15 cellular contexts compared by ENCODE assay signal in genomic region chr20:62475027-62475818, GRCh38. TPM values are rescaled to one million over a fixed set of nuclear protein-coding genes. Genes with fewer than 3 reads are reported as not detected.
DNase-seq lines count a peak whose midpoint lies in the region; ATAC-seq, FAIRE-seq and TF ChIP-seq lines count a peak whose summit lies in the region.
"Had no signal": no experiment of that assay in that cellular context is flagged by ENCODE, and none has a peak within 500 bp of the region (broad histone marks: within the 10 kb centered on the region; RNA-seq: fewer than 3 reads in every experiment).

No MANE protein-coding gene starts in this region.

- 1 to 3% (median 3%) methylated on average over 69 to 97 of the region's 97 CpGs for WGBS in small intestine, 3 donors

- no peaks in the 10 kb centered on the region for H3K9me3 ChIP-seq in HAP-1
- no peaks in the 10 kb centered on the region for H3K9me3 ChIP-seq in duodenal mucosa (ENCODE audit: control insufficient read depth in 1 of 2, low read length in 2 of 2)
- H3K9me3 ChIP-seq in left lung = no peaks in the 10 kb centered on the region
- no peaks in the 10 kb centered on the region for H3K9me3 ChIP-seq in small intestine (ENCODE audit: control insufficient read depth, low read depth)
- H3K9me3 ChIP-seq: SJSA1 had no signal

- no peak for FAIRE-seq in small intestine (lab: Jason Lieb, UNC)

- peaks cover 70% of the 10 kb centered on the region for H3K27me3 ChIP-seq in HAP-1 (ENCODE audit: low read depth)
- peaks cover 0 to 6% of the 10 kb centered on the region in 2 donors for H3K27me3 ChIP-seq in duodenal mucosa (ENCODE audit: control insufficient read depth in 1 of 2, insufficient read depth in 2 of 2, low read length in 2 of 2)
- H3K27me3 ChIP-seq in left lung = peaks cover 54 to 97% of the 10 kb centered on the region in 2 donors
- H3K27me3 ChIP-seq in small intestine (ENCODE audit: control insufficient read depth in 2 of 2, insufficient read depth in 2 of 2, low read length in 2 of 2) = peaks cover 0 to 29% of the 10 kb centered on the region in 2 donors

- CTCF ChIA-PET in RWPE1 (lab: Yijun Ruan, JAX) = interaction anchor here (0.7 to 1.5 kb wide), 2 partner anchors 21 to 141 kb away, joined by 3 to 4 read pairs; no protein-coding TSS in a partner anchor

- in situ Hi-C loops in HAP-1 (cut with MboI; ENCODE audit: low sequenced_read_pairs) = no loop called here

- intact Hi-C loops in left lung (cut with DNase I) = no loop called here

- H3K36me3 ChIP-seq in HAP-1 (replicated peaks) (no peaks in the 10 kb centered on the region), duodenal mucosa (ENCODE audit: control insufficient read depth in 1 of 2, insufficient read depth in 2 of 2, low read length in 2 of 2) (no peaks in the 10 kb centered on the region), left lung (no peaks in the 10 kb centered on the region), small intestine (ENCODE audit: control insufficient read depth in 2 of 2, insufficient read depth in 2 of 2, low read length in 2 of 2) (no peaks in the 10 kb centered on the region)
- H3K36me3 ChIP-seq: SJSA1 had no signal

- H3K9ac ChIP-seq in duodenal mucosa (ENCODE audit: low read depth in 1 of 2, low read length in 2 of 2) = peak overlapping the region; percentile 65 to 88

- H3K4me3 ChIP-seq in HAP-1 (peak overlapping the region; percentile 14), duodenal mucosa (ENCODE audit: low read depth in 1 of 2, low read length in 2 of 2) (peak overlapping the region; percentile 70 to 71), left lung (peak overlapping the region; percentile 19 to 25), small intestine (ENCODE audit: low read depth in 1 of 2, low read length in 2 of 2) (peak overlapping the region in 1 of 2 donors; percentile 91)
- H3K4me3 ChIP-seq: SJSA1 had no signal

- POLR2A ChIA-PET in RWPE1 (lab: Yijun Ruan, JAX; ENCODE audit: low non-redundant PET) = no interaction called here

- TF ChIP-seq CTCF in left lung (IDR thresholded peaks at IDR 0.05) (no peak), RWPE1 (conservative IDR thresholded peaks at IDR 0.05; ENCODE audit: low read depth) (no peak)

- no peak for DNase-seq in HAP-1 (ENCODE audit: low spot score in 2 of 2)
- DNase-seq in left lung = no peak
- DNase-seq in small intestine = peak; percentile 39
- DNase-seq in RWPE1 (ENCODE audit: low spot score) = no peak
- no peak for DNase-seq in DMS153 treated with DMSO at 0.1 percent for 48 hours (lab: John Stamatoyannopoulos, UW; ENCODE audit: unreplicated experiment)
- DNase-seq: activated B cell treated with CpG ODN at 0.5 μM for 24 hours; naive thymus-derived CD4-positive, alpha-beta T cell; NCI-H524; stimulated activated CD8-positive, alpha-beta memory T cell treated with anti-CD3 and anti-CD28 coated beads, Interleukin-4, amount 100 ng/mL, for 48 hours had no signal

- H3K27ac ChIP-seq in duodenal mucosa (ENCODE audit: low read depth, low read length) (peak overlapping the region; percentile 83), left lung (no peak overlapping the region), small intestine (ENCODE audit: low read depth in 1 of 2, low read length in 1 of 2) (peak overlapping the region; percentile 96 to 99), RWPE1 (no peak overlapping the region)
- H3K27ac ChIP-seq: C4-2B, HL-60, SJSA1 had no signal

- no peaks in the 10 kb centered on the region for H3K4me1 ChIP-seq in HAP-1
- peaks cover 4 to 8% of the 10 kb centered on the region in 2 donors for H3K4me1 ChIP-seq in duodenal mucosa (ENCODE audit: control insufficient read depth in 1 of 2, insufficient read depth in 2 of 2, low read length in 2 of 2)
- H3K4me1 ChIP-seq in left lung = peaks cover 0 to 23% of the 10 kb centered on the region in 2 donors
- H3K4me1 ChIP-seq in small intestine (ENCODE audit: control insufficient read depth in 2 of 2, insufficient read depth in 1 of 2, low read depth in 1 of 2, low read length in 1 of 2) = no peaks in the 10 kb centered on the region
- H3K4me1 ChIP-seq: SJSA1 had no signal

- ATAC-seq in left lung = no peak
- ATAC-seq in GM18520 (IDR thresholded peaks at IDR 0.05; ENCODE audit: unreplicated experiment) = no peak
- no peak for ATAC-seq in HG03280 (IDR thresholded peaks at IDR 0.05; ENCODE audit: unreplicated experiment)
- ATAC-seq: naive thymus-derived CD4-positive, alpha-beta T cell had no signal

RNA-seq across cellular contexts. Expression of gene GATA5, which starts 0.6 kb away (rescaled TPM):
- 1 to 10 TPM in 1 of 2 donors, under 1 TPM in 1; 0.84 to 2.5 TPM for total RNA-seq in left lung
- polyA plus RNA-seq in small intestine = 10 to 100 TPM; 11.9 to 35.1 (median 34.2) TPM
- total RNA-seq: activated B cell treated with CpG ODN at 0.5 μM for 24 hours; naive thymus-derived CD4-positive, alpha-beta T cell; SJSA1 had no signal
- polyA plus RNA-seq: naive thymus-derived CD4-positive, alpha-beta T cell had no signal

RNA-seq across cellular contexts. Expression of gene RBBP8NL, which starts 47.9 kb away (rescaled TPM):
- 1 to 10 TPM in 1 of 2 donors, under 1 TPM in 1; 0.97 to 1.1 TPM for total RNA-seq in left lung
- 10 to 100 TPM in 2 of 3 donors, 1 to 10 TPM in 1; 8.0 to 28.0 (median 14.9) TPM for polyA plus RNA-seq in small intestine
- total RNA-seq: activated B cell treated with CpG ODN at 0.5 μM for 24 hours; naive thymus-derived CD4-positive, alpha-beta T cell; SJSA1 had no signal
- polyA plus RNA-seq: naive thymus-derived CD4-positive, alpha-beta T cell had no signal

Comparison
In these comparisons a context has a peak if more than half of its experiments do, and no peak if none do; other contexts are left out.
1. H3K27ac ChIP-seq: peak in duodenal mucosa (single experiment) and small intestine (2 of 2); none in left lung (0 of 2) and RWPE1 (single experiment).